10 cellular contexts compared by ENCODE assay signal in genomic region chr4:72418458-72418857, GRCh38.
DNase-seq lines count a peak whose midpoint lies in the region; ATAC-seq, FAIRE-seq and TF ChIP-seq lines count a peak whose summit lies in the region.
"Had no signal": no experiment of that assay in that cellular context is flagged by ENCODE, and none has a peak within 500 bp of the region (broad histone marks: within the 10 kb centered on the region; RNA-seq: fewer than 3 reads in every experiment).

No MANE protein-coding gene starts in this region.

- TF ChIP-seq RAD21 in HepG2 (CRISPR knock-in tag; IDR thresholded peaks at IDR 0.05) = no peak

- FAIRE-seq in HepG2 (lab: Jason Lieb, UNC) = no peak

- H3K4me3 ChIP-seq in right lobe of liver = no peak overlapping the region
- no peak overlapping the region for H3K4me3 ChIP-seq in HepG2 (replicated peaks in 1 of 3; ENCODE audit: insufficient read depth in 1 of 3, low read depth in 2 of 3, low read length in 3 of 3)
- H3K4me3 ChIP-seq: BLaER1 treated with 17β-estradiol and CSF1 and Interleukin-3, amounts not matched to agents 10 nM and 100 nM had no signal

- H3K27me3 ChIP-seq in right lobe of liver (no peaks in the 10 kb centered on the region), HepG2 (ENCODE audit: control insufficient read depth in 1 of 2, insufficient read depth in 2 of 2, low read length in 2 of 2) (no peaks in the 10 kb centered on the region), foreskin keratinocyte (no peaks in the 10 kb centered on the region)
- H3K27me3 ChIP-seq: BLaER1 treated with 17β-estradiol and CSF1 and Interleukin-3, amounts not matched to agents 10 nM and 100 nM had no signal

- in situ Hi-C loops in HepG2 (cut with HindIII; ENCODE audit: extremely low pct_ligation_motif_present, low pct_unique_long_range_greater_than_20kb) = no loop called here

- peaks cover 0 to 3% (median 0%) of the 10 kb centered on the region in 5 donors for H3K27me3 Mint-ChIP-seq in naive thymus-derived CD8-positive, alpha-beta T cell
- H3K27me3 Mint-ChIP-seq: dendritic cell treated with granulocyte-macrophage colony-stimulating factor and Interleukin-4, amounts not matched to agents 40 ng/mL and 50 ng/mL, for 4 days had no signal

- H2AFZ ChIP-seq in HepG2 (ENCODE audit: low read length) = no peak overlapping the region

- no peak overlapping the region for H3K4me3 Mint-ChIP-seq in naive thymus-derived CD8-positive, alpha-beta T cell
- H3K4me3 Mint-ChIP-seq: dendritic cell treated with granulocyte-macrophage colony-stimulating factor and Interleukin-4, amounts not matched to agents 40 ng/mL and 50 ng/mL, for 4 days had no signal

- no peak overlapping the region for H3K9ac ChIP-seq in HepG2 (ENCODE audit: insufficient read depth, low read depth, low read length)
- H3K9ac ChIP-seq: BLaER1 treated with 17β-estradiol and CSF1 and Interleukin-3, amounts not matched to agents 10 nM and 100 nM had no signal

- DNase-seq in right lobe of liver = peak; percentile 32 to 56 (median 52)
- no peak for DNase-seq in HepG2 (ENCODE audit: low spot score)
- DNase-seq in foreskin keratinocyte = peak; percentile 14 to 57
- no peak for DNase-seq in midbrain (lab: John Stamatoyannopoulos, UW)
- no peak for DNase-seq in naive thymus-derived CD8-positive, alpha-beta T cell
- DNase-seq in DMS114 treated with DMSO at 0.1 percent for 48 hours (lab: John Stamatoyannopoulos, UW; ENCODE audit: unreplicated experiment) = no peak

- H3K9me3 ChIP-seq in right lobe of liver = no peaks in the 10 kb centered on the region
- H3K9me3 ChIP-seq in HepG2 (ENCODE audit: low read length) = no peaks in the 10 kb centered on the region
- H3K9me3 ChIP-seq: BLaER1 treated with 17β-estradiol and CSF1 and Interleukin-3, amounts not matched to agents 10 nM and 100 nM had no signal

- POLR2A ChIA-PET in HepG2 (lab: Yijun Ruan, JAX) = no interaction called here
- POLR2A ChIA-PET in naive thymus-derived CD8-positive, alpha-beta T cell (lab: Charles Lee) = no interaction called here

- no peaks in the 10 kb centered on the region for H3K36me3 Mint-ChIP-seq in naive thymus-derived CD8-positive, alpha-beta T cell

- WGBS in right lobe of liver (ENCODE audit: insufficient coverage, low coverage, low lambda C conversion rate, missing lambda C conversion rate) = 53% methylated on average over 2 of the region's 2 CpGs
- WGBS in HepG2 (ENCODE audit: low lambda C conversion rate) = 2% methylated on average over 2 of the region's 2 CpGs

- no peak overlapping the region for H3K4me2 ChIP-seq in HepG2 (ENCODE audit: low read depth, low read length)

- no peaks in the 10 kb centered on the region for H4K20me1 ChIP-seq in HepG2 (ENCODE audit: insufficient read depth, low read length)
- H4K20me1 ChIP-seq: BLaER1 treated with 17β-estradiol and CSF1 and Interleukin-3, amounts not matched to agents 10 nM and 100 nM had no signal

- no peak for TF ChIP-seq CTCF in right lobe of liver (IDR thresholded peaks at IDR 0.05)
- no peak for TF ChIP-seq CTCF in HepG2 (CRISPR knock-in tag; IDR thresholded peaks at IDR 0.05)
- no peak for TF ChIP-seq CTCF in foreskin keratinocyte (conservative IDR thresholded peaks at IDR 0.05)

- ATAC-seq in right lobe of liver (peak; percentile 57 to 66 (median 64)), HepG2 (no peak), SK-N-SH treated with all-trans-retinoic acid at 6 μM for 48 hours (peak; percentile 93), foreskin keratinocyte (peak; percentile 47), GM21723 (IDR thresholded peaks at IDR 0.05; ENCODE audit: unreplicated experiment) (no peak)
- ATAC-seq in naive thymus-derived CD8-positive, alpha-beta T cell = no peak

- H3K79me2 ChIP-seq in HepG2 (ENCODE audit: insufficient read depth, low read length) = no peaks in the 10 kb centered on the region

- peaks cover 0 to 3% (median 0%) of the 10 kb centered on the region in 9 donors for H3K9me3 Mint-ChIP-seq in naive thymus-derived CD8-positive, alpha-beta T cell
- H3K9me3 Mint-ChIP-seq: dendritic cell treated with granulocyte-macrophage colony-stimulating factor and Interleukin-4, amounts not matched to agents 40 ng/mL and 50 ng/mL, for 4 days had no signal

- no peak overlapping the region for H3K27ac ChIP-seq in right lobe of liver
- H3K27ac ChIP-seq in HepG2 (ENCODE audit: extremely low read length, insufficient read depth, low read length) = no peak overlapping the region
- H3K27ac ChIP-seq in foreskin keratinocyte = no peak overlapping the region
- H3K27ac ChIP-seq: BLaER1 treated with 17β-estradiol and CSF1 and Interleukin-3, amounts not matched to agents 10 nM and 100 nM had no signal

- intact Hi-C loops in right lobe of liver (cut with DNase I) (no loop called here), HepG2 (cut with micrococcal nuclease; ENCODE audit: unreplicated experiment) (no loop called here)

- CTCF ChIA-PET in HepG2 (lab: Yijun Ruan, JAX; ENCODE audit: low intra/inter-chr PET ratio, low total read pairs) = no interaction called here

- BruUV-seq in HepG2 (replicated peaks; lab: Mats Ljungman, UMichigan) = no TSS peak

- TF ChIP-seq EP300 in HepG2 (IDR thresholded peaks at IDR 0.05; ENCODE audit: low read depth in 2 of 2, low read length in 2 of 2) = no peak
- no peak for TF ChIP-seq EP300 in HepG2 (CRISPR knock-in tag; IDR thresholded peaks at IDR 0.05; ENCODE audit: borderline replicate concordance)

- TF ChIP-seq POLR2A in right lobe of liver (IDR thresholded peaks at IDR 0.05) (no peak), HepG2 (IDR thresholded peaks at IDR 0.05; ENCODE audit: insufficient read depth in 1 of 2, low read depth in 2 of 2, low read length in 2 of 2) (no peak)

- no peaks in the 10 kb centered on the region for H3K4me1 Mint-ChIP-seq in naive thymus-derived CD8-positive, alpha-beta T cell

- H3K27ac Mint-ChIP-seq in naive thymus-derived CD8-positive, alpha-beta T cell = no peak overlapping the region
- H3K27ac Mint-ChIP-seq: dendritic cell treated with granulocyte-macrophage colony-stimulating factor and Interleukin-4, amounts not matched to agents 40 ng/mL and 50 ng/mL, for 4 days had no signal

- H3K36me3 ChIP-seq in right lobe of liver (no peaks in the 10 kb centered on the region), HepG2 (replicated peaks in 1 of 2; ENCODE audit: control insufficient read depth in 1 of 2, insufficient read depth in 2 of 2, low read length in 2 of 2) (no peaks in the 10 kb centered on the region)
- H3K36me3 ChIP-seq: BLaER1 treated with 17β-estradiol and CSF1 and Interleukin-3, amounts not matched to agents 10 nM and 100 nM had no signal

- H3K4me1 ChIP-seq in right lobe of liver = no peaks in the 10 kb centered on the region
- no peaks in the 10 kb centered on the region for H3K4me1 ChIP-seq in HepG2 (ENCODE audit: insufficient read depth, low read length)
- H3K4me1 ChIP-seq in foreskin keratinocyte = peaks cover 4% of the 10 kb centered on the region

TF ChIP-seq in HepG2, 621 proteins besides CTCF, POLR2A, EP300 and RAD21:
- TF ChIP-seq SRSF9 (IDR thresholded peaks at IDR 0.05; ENCODE audit: borderline replicate concordance, insufficient read depth, low read depth, low read length, poor library complexity, severe bottlenecking) (no peak), PAF1 (CRISPR knock-in tag; IDR thresholded peaks at IDR 0.05) (no peak), CHCHD3 (CRISPR knock-in tag; IDR thresholded peaks at IDR 0.05) (no peak), ZNF235 (CRISPR knock-in tag; IDR thresholded peaks at IDR 0.05; ENCODE audit: borderline replicate concordance) (no peak)

TF ChIP-seq in SK-N-SH treated with all-trans-retinoic acid at 6 μM for 48 hours, 23 proteins besides CTCF, POLR2A, EP300 and RAD21 (continues in another document):
- TF ChIP-seq GLIS3 (CRISPR knock-in tag; IDR thresholded peaks at IDR 0.05) (0 out of 2 replicates have a peak, but pooled peaks have one; percentile 42), ZNF565 (CRISPR knock-in tag; conservative IDR thresholded peaks at IDR 0.05; ENCODE audit: low read depth) (no peak), CSDC2 (CRISPR knock-in tag; IDR thresholded peaks at IDR 0.05) (no peak), BACH2 (CRISPR knock-in tag; IDR thresholded peaks at IDR 0.05; ENCODE audit: borderline replicate concordance) (no peak), CREB5 (CRISPR knock-in tag; IDR thresholded peaks at IDR 0.05; ENCODE audit: low read depth) (0 out of 2 replicates have a peak, but pooled peaks have one; percentile 27), OSR1 (CRISPR knock-in tag; IDR thresholded peaks at IDR 0.05) (no peak), TOX (CRISPR knock-in tag; IDR thresholded peaks at IDR 0.05; ENCODE audit: borderline replicate concordance) (no peak), CSRNP3 (CRISPR knock-in tag; IDR thresholded peaks at IDR 0.05) (no peak; the same call in 1 of the 2 replicates), PPARA (CRISPR knock-in tag; IDR thresholded peaks at IDR 0.05; ENCODE audit: borderline replicate concordance) (no peak), RARB (CRISPR knock-in tag; IDR thresholded peaks at IDR 0.05) (no peak), ARNTL (CRISPR knock-in tag; IDR thresholded peaks at IDR 0.05; ENCODE audit: borderline replicate concordance, low read depth) (no peak), ISL1 (CRISPR knock-in tag; IDR thresholded peaks at IDR 0.05) (peak; percentile 98), ZFP3 (CRISPR knock-in tag; IDR thresholded peaks at IDR 0.05) (peak; percentile 49; the same call in 1 of the 2 replicates), SNAI2 (CRISPR knock-in tag; IDR thresholded peaks at IDR 0.05) (no peak)

Comparison
In these comparisons a context has a peak if more than half of its experiments do, and no peak if none do; other contexts are left out.
1. ATAC-seq: peak in right lobe of liver (4 of 4), SK-N-SH treated with all-trans-retinoic acid at 6 μM for 48 hours (single experiment) and foreskin keratinocyte (single experiment); none in HepG2 (single experiment), naive thymus-derived CD8-positive, alpha-beta T cell (0 of 2) and GM21723 (single experiment).
2. DNase-seq: peak in right lobe of liver (3 of 3) and foreskin keratinocyte (2 of 2); none in HepG2 (single experiment), midbrain (single experiment), naive thymus-derived CD8-positive, alpha-beta T cell (0 of 10) and DMS114 treated with DMSO at 0.1 percent for 48 hours (single experiment).